Comparison of ENCODE assay signal across 14 cellular contexts in genomic region chr10:86592413-86592812, GRCh38.
DNase-seq lines count a peak whose midpoint lies in the region; ATAC-seq and TF ChIP-seq lines count a peak whose summit lies in the region.
"Had no signal": no experiment of that assay in that cellular context is flagged by ENCODE, and none has a peak within 500 bp of the region (broad histone marks: within the 10 kb centered on the region; RNA-seq: fewer than 3 reads in every experiment).

No MANE protein-coding gene starts in this region.

- peak; percentile 72 for ATAC-seq in RWPE2 (ENCODE audit: low read depth)
- ATAC-seq in stimulated activated effector memory CD8-positive, alpha-beta T cell treated with anti-CD3 and anti-CD28 coated beads, Interleukin-12 subunit alpha, Interleukin-12 subunit beta, amount 100 ng/mL, for 72 hours = peak; percentile 36
- ATAC-seq: activated CD4-positive, CD25-positive, alpha-beta regulatory T cell treated with anti-CD3 and anti-CD28 coated beads, Interleukin-2, amount 50 U/mL, for 24 hours had no signal

- H3K27me3 ChIP-seq in RWPE2 (ENCODE audit: insufficient read depth, poor library complexity, severe bottlenecking) = no peaks in the 10 kb centered on the region
- H3K27me3 ChIP-seq in left ventricle myocardium inferior (ENCODE audit: low read depth) = no peaks in the 10 kb centered on the region
- H3K27me3 ChIP-seq: ovary had no signal

- H3K27ac Mint-ChIP-seq in stimulated activated effector memory CD8-positive, alpha-beta T cell treated with anti-CD3 and anti-CD28 coated beads, Interleukin-12 subunit alpha, Interleukin-12 subunit beta, amount 100 ng/mL, for 72 hours = no peak overlapping the region
- H3K27ac Mint-ChIP-seq in activated T-helper 2 cell treated with anti-CD3 and anti-CD28 coated beads, Interferon-gamma antibody, Interleukin-2, Interleukin-4, amounts not matched to agents 10 μg/mL and 5 μg/mL and 100 μg/mL, durations not matched to agents 14 hours and 24 hours and 36 hours = no peak overlapping the region

- H3K27ac ChIP-seq in RWPE2 (ENCODE audit: poor library complexity, severe bottlenecking) (no peak overlapping the region), left ventricle myocardium inferior (replicated peaks) (no peak overlapping the region)
- H3K27ac ChIP-seq: ovary, SK-N-MC had no signal

- H3K4me1 ChIP-seq in RWPE2 (ENCODE audit: insufficient read depth, poor library complexity, severe bottlenecking) (peaks cover 3% of the 10 kb centered on the region), left ventricle myocardium inferior (no peaks in the 10 kb centered on the region)

- H3K36me3 ChIP-seq in RWPE2 (ENCODE audit: low read depth) (no peaks in the 10 kb centered on the region), left ventricle myocardium inferior (no peaks in the 10 kb centered on the region)
- H3K36me3 ChIP-seq: ovary had no signal

- no peaks in the 10 kb centered on the region for H3K4me1 Mint-ChIP-seq in stimulated activated effector memory CD8-positive, alpha-beta T cell treated with anti-CD3 and anti-CD28 coated beads, Interleukin-12 subunit alpha, Interleukin-12 subunit beta, amount 100 ng/mL, for 72 hours
- H3K4me1 Mint-ChIP-seq in activated T-helper 2 cell treated with anti-CD3 and anti-CD28 coated beads, Interferon-gamma antibody, Interleukin-2, Interleukin-4, amounts not matched to agents 10 μg/mL and 5 μg/mL and 100 μg/mL, durations not matched to agents 14 hours and 24 hours and 36 hours (ENCODE audit: low read depth) = no peaks in the 10 kb centered on the region

- DNase-seq in NCI-H82 (lab: John Stamatoyannopoulos, UW) (peak; percentile 24), NCI-H82 treated with DMSO at 0.1 percent for 48 hours (lab: John Stamatoyannopoulos, UW; ENCODE audit: unreplicated experiment) (no peak), RWPE2 (ENCODE audit: low spot score) (no peak), left ventricle myocardium inferior (no peak), 8988T (no peak)
- no peak for DNase-seq in stimulated activated effector memory CD8-positive, alpha-beta T cell treated with anti-CD3 and anti-CD28 coated beads, Interleukin-12 subunit alpha, Interleukin-12 subunit beta, amount 100 ng/mL, for 72 hours (ENCODE audit: low spot score in 2 of 2)
- no peak for DNase-seq in activated T-helper 2 cell treated with anti-CD3 and anti-CD28 coated beads, Interferon-gamma antibody, Interleukin-2, Interleukin-4, amounts not matched to agents 10 μg/mL and 5 μg/mL and 100 μg/mL, durations not matched to agents 14 hours and 24 hours and 36 hours (ENCODE audit: low spot score)
- no peak for DNase-seq in stimulated activated CD4-positive, alpha-beta T cell treated with anti-CD3 and anti-CD28 coated beads, Interleukin-2, amount 100 ng/mL, for 48 hours
- DNase-seq: activated T-cell treated with anti-CD3 and anti-CD28 coated beads, Interleukin-2, amount 50 U/mL, for 1 hour; amygdala; effector CD8-positive, alpha-beta T cell; ovary had no signal

- no peak overlapping the region for H3K4me3 Mint-ChIP-seq in stimulated activated effector memory CD8-positive, alpha-beta T cell treated with anti-CD3 and anti-CD28 coated beads, Interleukin-12 subunit alpha, Interleukin-12 subunit beta, amount 100 ng/mL, for 72 hours
- H3K4me3 Mint-ChIP-seq in activated T-helper 2 cell treated with anti-CD3 and anti-CD28 coated beads, Interferon-gamma antibody, Interleukin-2, Interleukin-4, amounts not matched to agents 10 μg/mL and 5 μg/mL and 100 μg/mL, durations not matched to agents 14 hours and 24 hours and 36 hours (ENCODE audit: low read depth) = no peak overlapping the region

- H3K4me3 ChIP-seq in RWPE2 (ENCODE audit: severe bottlenecking) (no peak overlapping the region), left ventricle myocardium inferior (no peak overlapping the region)
- H3K4me3 ChIP-seq: ovary, SK-N-MC had no signal

- no peaks in the 10 kb centered on the region for H3K36me3 Mint-ChIP-seq in stimulated activated effector memory CD8-positive, alpha-beta T cell treated with anti-CD3 and anti-CD28 coated beads, Interleukin-12 subunit alpha, Interleukin-12 subunit beta, amount 100 ng/mL, for 72 hours
- no peaks in the 10 kb centered on the region for H3K36me3 Mint-ChIP-seq in activated T-helper 2 cell treated with anti-CD3 and anti-CD28 coated beads, Interferon-gamma antibody, Interleukin-2, Interleukin-4, amounts not matched to agents 10 μg/mL and 5 μg/mL and 100 μg/mL, durations not matched to agents 14 hours and 24 hours and 36 hours (ENCODE audit: low read depth)

- intact Hi-C loops in left ventricle myocardium inferior (cut with micrococcal nuclease) = no loop called here
- intact Hi-C loops in activated T-helper 2 cell treated with anti-CD3 and anti-CD28 coated beads, Interferon-gamma antibody, Interleukin-2, Interleukin-4, amounts not matched to agents 10 μg/mL and 5 μg/mL and 100 μg/mL, durations not matched to agents 14 hours and 24 hours and 36 hours (cut with micrococcal nuclease) = no loop called here

- peaks cover 1% of the 10 kb centered on the region for H3K27me3 Mint-ChIP-seq in activated T-helper 2 cell treated with anti-CD3 and anti-CD28 coated beads, Interferon-gamma antibody, Interleukin-2, Interleukin-4, amounts not matched to agents 10 μg/mL and 5 μg/mL and 100 μg/mL, durations not matched to agents 14 hours and 24 hours and 36 hours (ENCODE audit: low read depth)

- H3K9me3 ChIP-seq in RWPE2 (ENCODE audit: severe bottlenecking) (no peaks in the 10 kb centered on the region), left ventricle myocardium inferior (replicated peaks) (no peaks in the 10 kb centered on the region)
- H3K9me3 ChIP-seq: ovary had no signal

- no peaks in the 10 kb centered on the region for H3K9me3 Mint-ChIP-seq in stimulated activated effector memory CD8-positive, alpha-beta T cell treated with anti-CD3 and anti-CD28 coated beads, Interleukin-12 subunit alpha, Interleukin-12 subunit beta, amount 100 ng/mL, for 72 hours
- no peaks in the 10 kb centered on the region for H3K9me3 Mint-ChIP-seq in activated T-helper 2 cell treated with anti-CD3 and anti-CD28 coated beads, Interferon-gamma antibody, Interleukin-2, Interleukin-4, amounts not matched to agents 10 μg/mL and 5 μg/mL and 100 μg/mL, durations not matched to agents 14 hours and 24 hours and 36 hours

- TF ChIP-seq CTCF in RWPE2 (IDR thresholded peaks at IDR 0.05; ENCODE audit: poor library complexity, severe bottlenecking) = peak; percentile 34
- peak; percentile 52 for TF ChIP-seq CTCF in left ventricle myocardium inferior (IDR thresholded peaks at IDR 0.05; ENCODE audit: borderline replicate concordance)
